Comparison of ENCODE assay signal across 12 cellular contexts in the genomic region with DNA sequence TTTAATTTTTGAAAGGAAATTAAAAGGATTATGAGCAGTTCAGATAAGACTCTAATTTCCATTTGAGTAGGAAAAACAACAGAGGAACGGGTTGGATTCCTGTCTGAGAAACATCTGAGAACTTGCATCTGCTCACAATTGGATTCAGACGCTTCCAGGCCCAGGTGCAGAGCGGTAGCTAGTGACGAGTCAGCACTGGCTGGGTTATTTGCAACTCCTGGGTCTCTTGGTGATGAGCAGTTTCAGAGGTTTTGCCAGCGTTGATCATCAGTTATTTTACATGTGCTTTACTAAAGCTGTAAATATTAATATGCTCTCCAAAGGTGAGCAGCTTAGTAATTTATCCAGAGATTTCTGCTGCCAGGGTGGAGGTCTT. TPM values are rescaled to one million over a fixed set of nuclear protein-coding genes. Genes with fewer than 3 reads are reported as not detected.
"Had no signal": no experiment of that assay in that cellular context is flagged by ENCODE, and none has a peak within 500 bp of the region (broad histone marks: within the 10 kb centered on the region; RNA-seq: fewer than 3 reads in every experiment).

No MANE protein-coding gene starts in this region.

- DNase-seq: activated CD4-positive, alpha-beta T cell treated with anti-CD3 and anti-CD28 coated beads, Interleukin-2, amount 10 ng/mL, durations not matched to agents 24 days and 14 days; activated CD8-positive, alpha-beta memory T cell treated with anti-CD3 and anti-CD28 coated beads, Interleukin-2, amount 50 U/mL, for 4 hours; activated CD8-positive, alpha-beta T cell treated with anti-CD3 and anti-CD28 coated beads, Interleukin-2, amount 10 ng/mL, durations not matched to agents 7 days and 5 days; activated gamma-delta T cell treated with Interleukin-2 at 50 U/mL for 16 hours; activated naive CD8-positive, alpha-beta T cell treated with anti-CD3 and anti-CD28 coated beads for 36 hours; activated T-cell treated with anti-CD3 and anti-CD28 coated beads, Interleukin-2, amount 50 U/mL, for 48 hours; left lung; naive thymus-derived CD8-positive, alpha-beta T cell; stimulated activated naive CD8-positive, alpha-beta T cell treated with anti-CD3 and anti-CD28 coated beads, Interleukin-15, Interleukin-2, amounts not matched to agents 100 U/mL and 50 U/mL, for 24 hours had no signal

- H3K4me2 ChIP-seq: smooth muscle cell had no signal

- H3K9me3 ChIP-seq: left lung, psoas muscle had no signal

- H3K27ac ChIP-seq: left lung, psoas muscle had no signal

- ATAC-seq: activated CD8-positive, alpha-beta T cell treated with anti-CD3 and anti-CD28 coated beads, Interleukin-2, amount 10 ng/mL, durations not matched to agents 7 days and 5 days; left lung; naive thymus-derived CD8-positive, alpha-beta T cell; psoas muscle; stimulated activated naive CD8-positive, alpha-beta T cell treated with anti-CD3 and anti-CD28 coated beads, Interleukin-15, Interleukin-2, amounts not matched to agents 100 U/mL and 50 U/mL, for 24 hours had no signal

- H3K4me1 ChIP-seq: psoas muscle had no signal

- H3K4me3 ChIP-seq: left lung, psoas muscle, smooth muscle cell had no signal

- H3K27me3 ChIP-seq: left lung had no signal

- FAIRE-seq: keratinocyte had no signal

RNA-seq across cellular contexts. Expression of a gene that starts 39.0 kb away (rescaled TPM):
- total RNA-seq: activated CD4-positive, alpha-beta T cell treated with anti-CD3 and anti-CD28 coated beads, Interleukin-2, amount 10 ng/mL, durations not matched to agents 24 days and 14 days had no signal
- polyA plus RNA-seq: keratinocyte had no signal
